Comparison of ENCODE assay signal across 8 cellular contexts in the genomic region with DNA sequence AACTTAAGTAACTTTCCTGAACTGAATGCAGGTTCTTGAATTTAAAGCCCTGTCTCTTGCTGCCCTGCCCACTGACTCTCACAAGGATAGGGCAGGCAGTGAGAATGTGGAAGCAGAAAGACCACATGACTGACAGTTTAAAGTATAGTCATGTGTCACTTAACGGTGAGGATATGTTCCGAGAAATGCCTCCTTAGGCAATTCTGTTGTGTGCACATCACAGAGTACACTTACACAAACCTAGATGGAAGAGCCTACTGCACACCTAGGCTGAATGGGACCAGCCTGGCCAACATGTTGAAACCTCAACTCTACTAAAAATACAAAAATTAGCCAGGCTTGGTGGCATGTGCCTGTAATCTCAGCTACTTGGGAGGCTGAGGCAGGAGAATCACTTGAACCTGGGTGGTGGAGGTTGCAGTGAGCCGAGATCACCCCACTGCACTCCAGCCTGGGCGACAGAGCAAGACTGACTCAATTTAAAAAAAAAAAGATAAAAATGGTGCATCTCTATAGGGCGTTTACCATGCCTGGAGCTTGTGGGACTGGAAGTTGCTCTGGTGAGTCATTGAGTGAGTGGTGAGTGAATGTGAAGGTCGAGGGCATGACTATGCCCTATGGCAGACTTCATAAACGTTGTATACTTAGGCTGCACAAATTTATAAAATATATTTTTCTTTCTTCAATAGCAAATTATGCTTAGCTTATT. TPM values are rescaled to one million over a fixed set of nuclear protein-coding genes. Genes with fewer than 3 reads are reported as not detected.
DNase-seq lines count a peak whose midpoint lies in the region; TF ChIP-seq lines count a peak whose summit lies in the region.

No MANE protein-coding gene starts in this region.

- no peaks in the 10 kb centered on the region for H3K36me3 Mint-ChIP-seq in nephron progenitor cell (ENCODE audit: low read depth)

- peaks cover 13% of the 10 kb centered on the region for H3K4me1 Mint-ChIP-seq in nephron progenitor cell

- no peaks in the 10 kb centered on the region for H3K9me3 ChIP-seq in hepatocyte (ENCODE audit: low read depth)
- H3K9me3 ChIP-seq in esophagus muscularis mucosa, result no peaks in the 10 kb centered on the region

- no peak overlapping the region for H2AFZ ChIP-seq in hepatocyte

- TF ChIP-seq EP300 in esophagus muscularis mucosa (IDR thresholded peaks at IDR 0.05), result no peak

- no peaks in the 10 kb centered on the region for H3K79me2 ChIP-seq in hepatocyte

- H3K4me3 Mint-ChIP-seq in nephron progenitor cell, result no peak overlapping the region

- CTCF ChIA-PET in RWPE1 (lab: Yijun Ruan, JAX), result interaction anchor here (0.5 to 1.2 kb wide), 4 partner anchors 14 to 218 kb away, joined by 3 to 7 read pairs (median 5); no protein-coding TSS in a partner anchor

- H3K36me3 ChIP-seq in hepatocyte (replicated peaks; ENCODE audit: insufficient read depth, low read depth) (no peaks in the 10 kb centered on the region), esophagus muscularis mucosa (no peaks in the 10 kb centered on the region)

- POLR2A ChIA-PET in RWPE1 (lab: Yijun Ruan, JAX; ENCODE audit: low non-redundant PET), result interaction anchor here (0.6 kb wide), 1 partner anchor 11 kb away, joined by 4 read pairs; no protein-coding TSS in a partner anchor

- peak; percentile 80 for DNase-seq in H4 (ENCODE audit: low spot score)
- peak; percentile 76 for DNase-seq in RWPE1 (ENCODE audit: low spot score)
- peak; percentile 30 to 83 for DNase-seq in dermis microvascular lymphatic vessel endothelial cell (ENCODE audit: low read depth in 2 of 2)
- DNase-seq in pons (ENCODE audit: low spot score), result peak; percentile 78
- DNase-seq in iPS-NIHi11 (ENCODE audit: low spot score), result no peak
- no peak for DNase-seq in hepatocyte (ENCODE audit: low spot score)
- DNase-seq in esophagus muscularis mucosa (ENCODE audit: extremely low spot score), result no peak
- no peak for DNase-seq in nephron progenitor cell

- peaks cover 12% of the 10 kb centered on the region for H3K27me3 Mint-ChIP-seq in nephron progenitor cell (ENCODE audit: low read depth, poor library complexity)

- intact Hi-C loops in esophagus muscularis mucosa (cut with DNase I), result no loop called here

- no peak overlapping the region for H3K4me2 ChIP-seq in hepatocyte

- TF ChIP-seq CTCF in RWPE1 (conservative IDR thresholded peaks at IDR 0.05; ENCODE audit: low read depth) (no peak), hepatocyte (IDR thresholded peaks at IDR 0.05; ENCODE audit: poor library complexity) (no peak), esophagus muscularis mucosa (IDR thresholded peaks at IDR 0.05) (no peak), nephron progenitor cell (IDR thresholded peaks at IDR 0.05) (no peak)

- no peak for TF ChIP-seq POLR2A in esophagus muscularis mucosa (IDR thresholded peaks at IDR 0.05; ENCODE audit: low read depth)

- H3K9me3 Mint-ChIP-seq in nephron progenitor cell, result no peaks in the 10 kb centered on the region

- 71% methylated on average over 7 of the region's 7 CpGs for WGBS in hepatocyte (ENCODE audit: low lambda C conversion rate, missing lambda C conversion rate)
- WGBS in esophagus muscularis mucosa, result 56% methylated on average over 7 of the region's 7 CpGs

- no peaks in the 10 kb centered on the region for H4K20me1 ChIP-seq in hepatocyte (ENCODE audit: insufficient read depth, poor library complexity, severe bottlenecking)

- H3K4me1 ChIP-seq in hepatocyte (ENCODE audit: insufficient read depth) (peaks cover 4% of the 10 kb centered on the region), esophagus muscularis mucosa (peaks cover 31 to 42% (median 40%) of the 10 kb centered on the region in 4 donors)

- H3K4me3 ChIP-seq in hepatocyte, result no peak overlapping the region
- no peak overlapping the region for H3K4me3 ChIP-seq in esophagus muscularis mucosa

- H3K27me3 ChIP-seq in hepatocyte, result no peaks in the 10 kb centered on the region
- no peaks in the 10 kb centered on the region for H3K27me3 ChIP-seq in esophagus muscularis mucosa

- no peak overlapping the region for H3K27ac Mint-ChIP-seq in nephron progenitor cell

- H3K27ac ChIP-seq in RWPE1 (peak overlapping the region; percentile 92), hepatocyte (no peak overlapping the region), esophagus muscularis mucosa (replicated peaks in 1 of 4) (peak overlapping the region in 2 of 4 donors; percentile 15 to 26)

- no peaks in the 10 kb centered on the region for H3K9me2 ChIP-seq in hepatocyte (replicated peaks; ENCODE audit: insufficient read depth)

RNA-seq across cellular contexts. Expression of a gene that starts 18.9 kb away (rescaled TPM):
- 181 and 213 TPM in 2 replicates for total RNA-seq in H4 (2014; rRNA removed; shearing (Covaris generic))
- 171 and 212 TPM in 2 replicates for total RNA-seq in dermis microvascular lymphatic vessel endothelial cell
- total RNA-seq in hepatocyte, result 167 and 169 TPM in 2 replicates
- polyA plus RNA-seq in hepatocyte, result 176 and 185 TPM in 2 replicates
- 10 to 100 TPM; 55.6 to 89.1 (median 70.4) TPM for total RNA-seq in esophagus muscularis mucosa

RNA-seq across cellular contexts. Expression of a gene that starts 46.8 kb away (rescaled TPM):
- 336 and 394 TPM in 2 replicates for total RNA-seq in H4 (2014; rRNA removed; shearing (Covaris generic))
- total RNA-seq in dermis microvascular lymphatic vessel endothelial cell (238 and 273 TPM in 2 replicates), hepatocyte (289 and 295 TPM in 2 replicates), esophagus muscularis mucosa (100 to 1,000 TPM; 395 to 523 (median 469) TPM)
- polyA plus RNA-seq in hepatocyte, result 308 and 316 TPM in 2 replicates

RNA-seq across cellular contexts. Expression of a gene that starts 48.2 kb away (rescaled TPM):
- total RNA-seq in H4 (2014; rRNA removed; shearing (Covaris generic)), result 39.3 and 58.0 TPM in 2 replicates
- total RNA-seq in dermis microvascular lymphatic vessel endothelial cell (20.8 and 25.4 TPM in 2 replicates), hepatocyte (16.8 and 20.1 TPM in 2 replicates), esophagus muscularis mucosa (10 to 100 TPM; 24.5 to 39.3 (median 30.6) TPM)
- 30.0 and 34.3 TPM in 2 replicates for polyA plus RNA-seq in hepatocyte

Comparison
In these comparisons a context has a peak if more than half of its experiments do, and no peak if none do; other contexts are left out.
1. DNase-seq: peak in H4 (single experiment), RWPE1 (single experiment), dermis microvascular lymphatic vessel endothelial cell (2 of 2) and pons (single experiment); none in iPS-NIHi11 (single experiment), hepatocyte (single experiment), esophagus muscularis mucosa (single experiment) and nephron progenitor cell (single experiment).